15 cellular contexts compared by ENCODE assay signal in the genomic region with DNA sequence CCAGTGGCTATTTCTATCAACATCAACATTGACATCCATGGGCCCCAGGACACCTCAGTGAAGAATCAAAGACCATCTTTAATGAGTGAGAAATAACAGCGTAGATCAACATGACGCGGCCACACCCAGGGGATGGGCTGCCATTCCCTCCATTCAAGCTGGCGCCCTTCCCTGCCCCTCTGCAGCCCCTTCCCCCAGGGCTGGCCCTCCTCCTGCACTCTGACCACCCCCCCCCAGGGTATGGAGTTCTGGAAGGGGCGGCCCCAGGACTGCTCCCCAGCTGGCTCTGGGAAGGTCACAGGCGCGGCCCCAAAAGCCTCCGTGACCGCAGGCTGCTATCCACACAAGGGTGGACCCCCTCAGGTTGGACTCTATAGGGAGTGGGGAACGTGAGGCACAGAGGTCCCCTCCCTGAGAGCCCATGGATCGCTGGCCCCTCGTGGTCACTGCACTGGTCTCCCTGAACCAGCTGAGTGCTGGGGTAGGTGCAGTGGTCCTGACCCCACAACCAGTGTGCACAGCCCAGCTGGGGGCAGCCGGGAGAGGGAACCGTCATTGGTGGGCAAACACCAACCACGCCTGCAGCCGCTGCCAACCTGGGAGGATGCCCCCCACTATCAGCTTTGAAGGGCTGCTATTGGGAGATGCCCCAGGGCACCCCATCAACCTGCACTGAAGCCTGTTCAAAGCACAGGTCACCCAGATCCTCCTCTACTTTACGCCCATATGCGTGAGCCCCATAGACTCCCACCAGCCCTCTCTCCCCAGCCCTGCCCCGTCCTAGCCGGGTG. TPM values are rescaled to one million over a fixed set of nuclear protein-coding genes. Genes with fewer than 3 reads are reported as not detected.
DNase-seq lines count a peak whose midpoint lies in the region; ATAC-seq, FAIRE-seq and TF ChIP-seq lines count a peak whose summit lies in the region.
"Had no signal": no experiment of that assay in that cellular context is flagged by ENCODE, and none has a peak within 500 bp of the region (broad histone marks: within the 10 kb centered on the region; RNA-seq: fewer than 3 reads in every experiment).

No MANE protein-coding gene starts in this region.

- H3K4me2 ChIP-seq in GM23248 (ENCODE audit: unreplicated experiment), result peak overlapping the region; percentile 14

- WGBS in GM23248 (ENCODE audit: low coverage in 1 of 2, low lambda C conversion rate in 2 of 2, missing lambda C conversion rate in 2 of 2), 2 experiments, result 91 to 97% methylated on average over 12 to 15 of the region's 20 CpGs
- 82 to 85% (median 82%) methylated on average over 20 of the region's 20 CpGs for WGBS in psoas muscle, 3 donors

- H3K9me3 ChIP-seq in GM23248 (ENCODE audit: low read depth), result no peaks in the 10 kb centered on the region
- no peaks in the 10 kb centered on the region for H3K9me3 ChIP-seq in SK-N-MC (ENCODE audit: low read depth, low read length)
- H3K9me3 ChIP-seq in kidney (ENCODE audit: control insufficient read depth in 1 of 2, low read length in 2 of 2), result no peaks in the 10 kb centered on the region
- H3K9me3 ChIP-seq in psoas muscle, result no peaks in the 10 kb centered on the region
- H3K9me3 ChIP-seq: left lung had no signal

- H3K9me2 ChIP-seq in GM23248 (ENCODE audit: insufficient read depth), result no peaks in the 10 kb centered on the region

- H3K9ac ChIP-seq in GM23248, result peak overlapping the region; percentile 77
- H3K9ac ChIP-seq in SK-N-MC (ENCODE audit: insufficient read length), result no peak overlapping the region
- no peak overlapping the region for H3K9ac ChIP-seq in kidney (ENCODE audit: low read length in 2 of 2)

- ATAC-seq in psoas muscle (peak in 1 of 4 donors; percentile 4), GM19455 (IDR thresholded peaks at IDR 0.05; ENCODE audit: unreplicated experiment) (no peak), HG03520 (IDR thresholded peaks at IDR 0.05; ENCODE audit: unreplicated experiment) (no peak)
- ATAC-seq: activated T-helper 17 cell treated with anti-CD3 and anti-CD28 coated beads, Interleukin-2, amount 50 U/mL, for 72 hours; natural killer cell; T-helper 17 cell had no signal

- H3K27ac ChIP-seq in GM23248 (peak overlapping the region; percentile 54), SK-N-MC (0 out of 2 replicates have a peak overlapping the region, but pooled peaks have one; percentile 88), kidney (ENCODE audit: low read depth in 2 of 2, low read length in 2 of 2) (no peak overlapping the region), psoas muscle (no peak overlapping the region)
- H3K27ac ChIP-seq: left lung had no signal

- H3K4me1 ChIP-seq in GM23248 (ENCODE audit: insufficient read depth), result peaks cover 9% of the 10 kb centered on the region; the same call in 1 of the 2 replicates
- peaks cover 11 to 20% of the 10 kb centered on the region in 2 donors for H3K4me1 ChIP-seq in kidney (ENCODE audit: control insufficient read depth in 1 of 2, insufficient read depth in 1 of 2, low read depth in 1 of 2, low read length in 2 of 2)
- H3K4me1 ChIP-seq in psoas muscle, result peaks cover 11% of the 10 kb centered on the region

- TF ChIP-seq CTCF in kidney (IDR thresholded peaks at IDR 0.05; ENCODE audit: borderline replicate concordance, extremely low read depth, insufficient read depth) (no peak), psoas muscle (IDR thresholded peaks at IDR 0.05) (no peak)

- H3K79me2 ChIP-seq in GM23248 (ENCODE audit: insufficient read depth), result no peaks in the 10 kb centered on the region

- H3F3A ChIP-seq in GM23248 (ENCODE audit: insufficient read depth), result no peaks in the 10 kb centered on the region

- H3K4me3 ChIP-seq in GM23248 (no peak overlapping the region), SK-N-MC (peak overlapping the region; percentile 75), kidney (ENCODE audit: low read length in 2 of 2) (no peak overlapping the region), psoas muscle (peak overlapping the region; percentile 22)
- H3K4me3 ChIP-seq: left lung had no signal

- no peak for FAIRE-seq in kidney (lab: Jason Lieb, UNC)

- DNase-seq in GM23248 (no peak), SK-N-MC (ENCODE audit: low read depth, low spot score) (no peak), kidney (peak; percentile 66), psoas muscle (no peak), NOMO-1 treated with dmso at 0.1 percent for 144 hours (lab: John Stamatoyannopoulos, UW; ENCODE audit: unreplicated experiment) (no peak), NCI-H524 (lab: John Stamatoyannopoulos, UW) (no peak)
- DNase-seq: left lung; natural killer cell; stimulated activated CD4-positive, alpha-beta T cell treated with anti-CD3 and anti-CD28 coated beads, Interleukin-2, amount 100 ng/mL, for 48 hours; T-helper 17 cell had no signal

- no peaks in the 10 kb centered on the region for H3K27me3 ChIP-seq in GM23248 (replicated peaks; ENCODE audit: insufficient read depth)
- H3K27me3 ChIP-seq in psoas muscle (ENCODE audit: insufficient read depth in 3 of 3, low read length in 2 of 3), result no peaks in the 10 kb centered on the region
- H3K27me3 ChIP-seq: left lung had no signal

- H4K20me1 ChIP-seq in GM23248 (ENCODE audit: insufficient read depth), result no peaks in the 10 kb centered on the region

- H3K36me3 ChIP-seq in GM23248 (ENCODE audit: low read depth), result no peaks in the 10 kb centered on the region
- H3K36me3 ChIP-seq in SK-N-MC (ENCODE audit: insufficient read depth, low read length), result no peaks in the 10 kb centered on the region
- no peaks in the 10 kb centered on the region for H3K36me3 ChIP-seq in kidney (ENCODE audit: control insufficient read depth in 1 of 2, insufficient read depth in 2 of 2, low read length in 2 of 2)
- no peaks in the 10 kb centered on the region for H3K36me3 ChIP-seq in psoas muscle (ENCODE audit: insufficient read depth in 1 of 2, low read depth in 1 of 2)

- H2AFZ ChIP-seq in GM23248, result peak overlapping the region; percentile 74; the same call in 1 of the 2 replicates

- in situ Hi-C loops in GM23248 (cut with MboI), result no loop called here

- intact Hi-C loops in kidney (cut with DNase I) (no loop called here), psoas muscle (cut with DNase I) (no loop called here)

RNA-seq across cellular contexts. Expression of gene GPR153, which starts 16.1 kb away (rescaled TPM):
- total RNA-seq in GM23248 (2014; rRNA removed; shearing (Covaris generic)), result 8.0 and 8.6 TPM in 2 replicates
- polyA plus RNA-seq in GM23248 (2016; fragmentation: Nextera tagmentation; extraction: Ambion mirVana) (0.69 and 0.84 TPM in 2 replicates), kidney (ENCODE audit: insufficient read depth, low read depth, low replicate concordance) (1.1 TPM), psoas muscle (1 to 10 TPM in 1 of 3 donors, under 1 TPM in 2; 0.49 to 1.6 (median 0.75) TPM)
- total RNA-seq in kidney (8.6 TPM), psoas muscle (1 to 10 TPM; 2.2 to 3.5 (median 2.9) TPM)

RNA-seq across cellular contexts. Expression of gene HES3, which starts 33.0 kb away (rescaled TPM):
- not detected in 2 replicates for total RNA-seq in GM23248 (2014; rRNA removed; shearing (Covaris generic))
- polyA plus RNA-seq in GM23248 (2016; fragmentation: Nextera tagmentation; extraction: Ambion mirVana), result not detected in 2 replicates
- total RNA-seq in kidney, result not detected
- polyA plus RNA-seq in kidney (ENCODE audit: insufficient read depth, low read depth, low replicate concordance), result not detected
- not detected for total RNA-seq in psoas muscle
- not detected for polyA plus RNA-seq in psoas muscle
- total RNA-seq: activated T-helper 17 cell treated with anti-CD3 and anti-CD28 coated beads, Interleukin-2, amount 50 U/mL, for 72 hours; G401; left lung; natural killer cell; T-helper 17 cell had no signal
- polyA plus RNA-seq: IgD-negative memory B cell had no signal

RNA-seq across cellular contexts. Expression of gene ICMT, which starts 41.2 kb away (rescaled TPM):
- 110 and 119 TPM in 2 replicates for total RNA-seq in GM23248 (2014; rRNA removed; shearing (Covaris generic))
- polyA plus RNA-seq in GM23248 (2016; fragmentation: Nextera tagmentation; extraction: Ambion mirVana) (69.4 and 71.5 TPM in 2 replicates), kidney (ENCODE audit: insufficient read depth, low read depth, low replicate concordance) (43.4 TPM), psoas muscle (100 to 1,000 TPM in 1 of 3 donors, 10 to 100 TPM in 2; 39.2 to 101 (median 47.2) TPM)
- total RNA-seq in kidney (73.0 TPM), psoas muscle (100 to 1,000 TPM in 1 of 4 donors, 10 to 100 TPM in 3; 57.3 to 215 (median 68.3) TPM)

Comparison
In these comparisons a context has a peak if more than half of its experiments do, and no peak if none do; other contexts are left out.
1. H3K27ac ChIP-seq: peak in GM23248 (single experiment) and SK-N-MC (single experiment); none in kidney (0 of 2) and psoas muscle (single experiment).
2. H3K4me3 ChIP-seq: peak in SK-N-MC (single experiment) and psoas muscle (single experiment); none in GM23248 (single experiment) and kidney (0 of 2).